ENCODE assay signal across 28 cellular contexts in the genomic region with DNA sequence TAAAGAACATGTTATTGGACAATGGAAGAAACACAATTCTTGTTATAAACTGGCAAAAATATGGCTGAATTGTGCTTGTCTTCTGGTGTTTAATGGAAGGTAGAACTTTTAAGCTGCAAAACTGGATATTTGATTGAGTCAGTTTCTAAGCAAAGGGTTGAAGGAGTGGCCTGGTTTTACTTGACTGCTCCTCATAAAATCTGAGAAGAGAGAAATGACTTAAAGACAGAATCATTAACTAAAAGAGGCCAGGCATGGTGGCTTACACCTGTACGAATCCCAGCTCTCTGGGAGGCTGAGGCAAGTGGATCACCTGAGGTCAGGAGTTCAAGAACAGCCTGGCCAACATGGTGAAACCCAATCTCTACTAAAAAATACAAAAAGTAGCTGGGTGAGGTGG.
"Had no signal": no experiment of that assay in that cellular context is flagged by ENCODE, and none has a peak within 500 bp of the region (broad histone marks: within the 10 kb centered on the region; RNA-seq: fewer than 3 reads in every experiment).

No MANE protein-coding gene starts in this region.

- H3K27ac Mint-ChIP-seq: activated CD8-positive, alpha-beta T cell treated with anti-CD3 and anti-CD28 coated beads for 36 hours; activated naive CD8-positive, alpha-beta T cell; activated T-helper 17 cell treated with anti-CD3 and anti-CD28 coated beads, Interleukin-2, amount 50 U/mL, for 72 hours; effector memory CD8-positive, alpha-beta T cell had no signal

- H3K4me1 Mint-ChIP-seq: activated T-helper 17 cell treated with anti-CD3 and anti-CD28 coated beads, Interleukin-2, amount 50 U/mL, for 72 hours had no signal

- H3K27me3 Mint-ChIP-seq: activated CD8-positive, alpha-beta T cell treated with anti-CD3 and anti-CD28 coated beads for 36 hours; activated naive CD8-positive, alpha-beta T cell; activated T-helper 17 cell treated with anti-CD3 and anti-CD28 coated beads, Interleukin-2, amount 50 U/mL, for 72 hours; effector memory CD8-positive, alpha-beta T cell had no signal

- H3K36me3 Mint-ChIP-seq: activated naive CD8-positive, alpha-beta T cell had no signal

- H3K9me3 ChIP-seq: body of pancreas, esophagus muscularis mucosa, gastrocnemius medialis had no signal

- H3K27me3 ChIP-seq: body of pancreas, esophagus muscularis mucosa, gastrocnemius medialis, heart right ventricle had no signal

- H3K4me3 Mint-ChIP-seq: activated CD8-positive, alpha-beta T cell treated with anti-CD3 and anti-CD28 coated beads for 36 hours; activated naive CD8-positive, alpha-beta T cell; activated T-cell treated with anti-CD3 and anti-CD28 coated beads, Interleukin-2, amount 50 U/mL, for 4 hours; activated T-helper 17 cell treated with anti-CD3 and anti-CD28 coated beads, Interleukin-2, amount 50 U/mL, for 72 hours; effector memory CD8-positive, alpha-beta T cell had no signal

- H3K4me1 ChIP-seq: body of pancreas, esophagus muscularis mucosa, foreskin keratinocyte, gastrocnemius medialis, heart right ventricle had no signal

- DNase-seq: activated CD4-positive, alpha-beta T cell treated with anti-CD3 and anti-CD28 coated beads for 4 hours; activated CD4-positive, alpha-beta T cell treated with anti-CD3 and anti-CD28 coated beads, Interleukin-2, amount 50 U/mL, for 1 hour; activated CD4-positive, alpha-beta T cell treated with anti-CD3 and anti-CD28 coated beads, Interleukin-2, amount 50 U/mL, for 48 hours; activated CD4-positive, CD25-positive, alpha-beta regulatory T cell; activated CD4-positive, CD25-positive, alpha-beta regulatory T cell treated with anti-CD3 and anti-CD28 coated beads, Interleukin-2, amount 50 U/mL, for 72 hours; activated CD8-positive, alpha-beta memory T cell treated with anti-CD3 and anti-CD28 coated beads for 24 hours; activated CD8-positive, alpha-beta T cell treated with anti-CD3 and anti-CD28 coated beads for 36 hours; activated effector memory CD4-positive, alpha-beta T cell treated with Interleukin-2 at 50 U/mL for 16 hours; activated gamma-delta T cell treated with Interleukin-2 at 50 U/mL for 16 hours; activated naive CD4-positive, alpha-beta T cell treated with anti-CD3 and anti-CD28 coated beads, Interleukin-2, amount 50 U/mL, for 16 hours; activated naive CD4-positive, alpha-beta T cell treated with Interleukin-2 at 50 U/mL for 16 hours; activated T-cell treated with anti-CD3 and anti-CD28 coated beads, Interleukin-2, amount 50 U/mL, for 4 hours; amygdala; aorta; body of pancreas; caudate nucleus; cortex of kidney; dermis blood vessel endothelial cell; effector CD4-positive, alpha-beta T cell; effector memory CD8-positive, alpha-beta T cell; erythroblast; foreskin keratinocyte; gastrocnemius medialis; heart right ventricle; T-helper 2 cell had no signal

- H3K27ac ChIP-seq: body of pancreas, esophagus muscularis mucosa, foreskin keratinocyte, gastrocnemius medialis, heart right ventricle had no signal

- H3K4me3 ChIP-seq: body of pancreas, esophagus muscularis mucosa, gastrocnemius medialis, heart right ventricle had no signal

- ATAC-seq: activated CD8-positive, alpha-beta T cell treated with anti-CD3 and anti-CD28 coated beads for 36 hours; activated T-cell treated with anti-CD3 and anti-CD28 coated beads, Interleukin-2, amount 50 U/mL, for 4 hours; activated T-helper 17 cell treated with anti-CD3 and anti-CD28 coated beads, Interleukin-2, amount 50 U/mL, for 72 hours; body of pancreas; effector memory CD8-positive, alpha-beta T cell; foreskin keratinocyte; gastrocnemius medialis; heart right ventricle had no signal

- H3K36me3 ChIP-seq: esophagus muscularis mucosa, gastrocnemius medialis, heart right ventricle had no signal
